13 cellular contexts compared by ENCODE assay signal in the genomic region with DNA sequence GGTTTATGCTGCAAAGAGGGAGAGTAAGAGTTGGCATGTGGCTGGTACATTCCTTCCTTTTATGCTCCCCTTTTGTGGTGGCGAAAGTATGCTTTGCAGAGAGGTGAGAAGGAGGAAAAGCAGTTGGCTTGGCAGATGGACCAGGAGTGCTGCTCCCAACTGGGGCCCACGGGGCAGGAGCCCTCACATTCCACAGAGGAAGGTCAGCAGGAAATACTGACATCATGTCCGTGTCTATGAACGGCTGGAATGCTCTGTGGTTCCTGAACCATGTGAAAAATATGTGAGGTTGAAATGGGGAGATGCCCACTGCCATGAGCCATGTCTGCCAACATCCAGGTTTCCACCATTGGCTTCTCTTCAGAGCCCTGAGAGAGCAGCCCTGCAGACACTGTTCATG. TPM values are rescaled to one million over a fixed set of nuclear protein-coding genes. Genes with fewer than 3 reads are reported as not detected.
DNase-seq lines count a peak whose midpoint lies in the region; ATAC-seq and TF ChIP-seq lines count a peak whose summit lies in the region.
"Had no signal": no experiment of that assay in that cellular context is flagged by ENCODE, and none has a peak within 500 bp of the region (broad histone marks: within the 10 kb centered on the region; RNA-seq: fewer than 3 reads in every experiment).

No MANE protein-coding gene starts in this region.

- no peaks in the 10 kb centered on the region for H3K79me2 ChIP-seq in fibroblast of lung (ENCODE audit: control insufficient read depth, insufficient read depth, low read length)

- peak overlapping the region; percentile 46 for H3K4me2 ChIP-seq in fibroblast of lung (ENCODE audit: extremely low read depth, insufficient read depth, low read length)

- H3K9ac ChIP-seq in fibroblast of lung (ENCODE audit: insufficient read depth, low read length): no peak overlapping the region

- H3K9me3 ChIP-seq in fibroblast of lung (ENCODE audit: control insufficient read depth, insufficient read depth, low read depth, low read length): no peaks in the 10 kb centered on the region
- H3K9me3 ChIP-seq: neutrophil had no signal

- H3K4me3 ChIP-seq in fibroblast of lung (replicated peaks in 1 of 4; ENCODE audit: control extremely low read depth in 1 of 4, insufficient read depth in 1 of 4, low read depth in 3 of 4, low read length in 4 of 4): no peak overlapping the region

- H3K36me3 ChIP-seq in fibroblast of lung (ENCODE audit: control insufficient read depth, insufficient read depth, low read length): peaks cover 1% of the 10 kb centered on the region
- H3K36me3 ChIP-seq: neutrophil had no signal

- H2AFZ ChIP-seq in fibroblast of lung (ENCODE audit: low read length): no peak overlapping the region

- no peak for ATAC-seq in HG03045 (IDR thresholded peaks at IDR 0.05; ENCODE audit: unreplicated experiment)
- ATAC-seq: T-helper 17 cell had no signal

- peaks cover 16% of the 10 kb centered on the region for H3K4me1 ChIP-seq in fibroblast of lung (ENCODE audit: control insufficient read depth, extremely low read depth, insufficient read depth, low read length)

- DNase-seq in ELR (ENCODE audit: low read depth) (peak; percentile 99), RKO (ENCODE audit: low spot score) (peak; percentile 69), fibroblast of lung (ENCODE audit: low read depth in 2 of 2) (peak; percentile 83 to 99), pulmonary artery endothelial cell (ENCODE audit: low read depth, low spot score) (peak; percentile 63), NCI-H1417 (lab: John Stamatoyannopoulos, UW) (no peak), NCI-H446 treated with DMSO at 0.1 percent for 48 hours (lab: John Stamatoyannopoulos, UW) (no peak), Ammon's horn (ENCODE audit: low spot score) (no peak)
- DNase-seq: activated effector memory CD4-positive, alpha-beta T cell treated with anti-CD3 and anti-CD28 coated beads, Interleukin-2, amount 50 U/mL, for 16 hours; glutamatergic neuron; NCI-H2029 treated with DMSO at 0.1 percent for 48 hours; T-helper 17 cell had no signal

- H3K27ac ChIP-seq in fibroblast of lung (ENCODE audit: insufficient read depth, low read length): peak overlapping the region; percentile 86
- H3K27ac ChIP-seq: neutrophil had no signal

- no peaks in the 10 kb centered on the region for H3K27me3 ChIP-seq in fibroblast of lung (ENCODE audit: control insufficient read depth, insufficient read depth, low read length)

- H4K20me1 ChIP-seq in fibroblast of lung (ENCODE audit: control insufficient read depth, extremely low read depth, insufficient read depth, low read length): no peaks in the 10 kb centered on the region

- no peak for TF ChIP-seq CTCF in fibroblast of lung (conservative IDR thresholded peaks at IDR 0.05 in 1 of 2, IDR thresholded peaks at IDR 0.05 in 1 of 2; ENCODE audit: low read depth in 1 of 2, low read length in 2 of 2)

RNA-seq across cellular contexts. Expression of a gene that starts 33.3 kb away (rescaled TPM):
- 77.3 and 227 TPM in 2 replicates for total RNA-seq in fibroblast of lung
- 267 and 301 TPM in 2 replicates for polyA plus RNA-seq in fibroblast of lung
- 343 and 376 TPM in 2 replicates for polyA plus RNA-seq in fibroblast of lung (2012)
- 158 and 174 TPM in 2 replicates for polyA minus RNA-seq in fibroblast of lung (ENCODE audit: low replicate concordance)
- 92.5 and 127 TPM in 2 replicates for total RNA-seq in pulmonary artery endothelial cell

Comparison
In these comparisons a context has a peak if more than half of its experiments do, and no peak if none do; other contexts are left out.
1. DNase-seq: peak in ELR (single experiment), RKO (single experiment), fibroblast of lung (2 of 2) and pulmonary artery endothelial cell (single experiment); none in NCI-H1417 (0 of 3), NCI-H446 treated with DMSO at 0.1 percent for 48 hours (single experiment) and Ammon's horn (single experiment).